Comparison of ENCODE assay signal across 9 cellular contexts in the genomic region with DNA sequence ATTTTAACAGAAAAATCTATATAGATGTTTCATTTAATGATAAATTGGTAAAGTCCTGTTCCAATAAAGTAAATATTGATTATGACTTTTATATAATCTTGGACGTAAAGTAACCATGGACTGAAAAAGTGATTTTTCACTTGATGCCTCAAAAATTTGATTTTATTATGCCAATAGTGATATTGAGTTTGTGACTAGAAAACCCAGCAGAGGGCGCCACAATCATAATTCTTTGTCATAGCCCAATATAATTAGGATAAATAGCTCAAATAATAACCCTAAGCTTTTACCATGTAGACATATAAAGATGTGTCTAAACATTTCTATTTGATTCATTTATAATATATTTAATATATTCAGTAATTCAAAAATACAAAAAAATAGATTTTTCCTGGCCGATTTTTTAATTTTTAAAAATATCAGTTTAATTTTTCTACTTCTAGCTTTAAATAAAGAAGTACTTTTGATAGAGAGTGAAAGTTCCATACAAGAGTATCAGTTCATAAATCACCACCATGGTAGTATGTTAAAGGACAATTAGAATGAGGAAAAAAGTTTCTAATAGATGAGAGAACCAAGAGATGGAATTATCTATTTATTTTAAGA. TPM values are rescaled to one million over a fixed set of nuclear protein-coding genes. Genes with fewer than 3 reads are reported as not detected.
DNase-seq lines count a peak whose midpoint lies in the region; ATAC-seq and TF ChIP-seq lines count a peak whose summit lies in the region.
"Had no signal": no experiment of that assay in that cellular context is flagged by ENCODE, and none has a peak within 500 bp of the region (broad histone marks: within the 10 kb centered on the region; RNA-seq: fewer than 3 reads in every experiment).

No MANE protein-coding gene starts in this region.

- POLR2A ChIA-PET in naive thymus-derived CD4-positive, alpha-beta T cell (lab: Charles Lee): interaction anchor here (0.6 to 1.2 kb wide), 3 partner anchors 9 to 520 kb away, joined by 3 read pairs; no protein-coding TSS in a partner anchor

- H3K4me1 Mint-ChIP-seq in naive thymus-derived CD4-positive, alpha-beta T cell: peaks cover 0 to 19% (median 10%) of the 10 kb centered on the region in 7 donors

- peaks cover 0 to 10% (median 0%) of the 10 kb centered on the region in 11 donors for H3K9me3 Mint-ChIP-seq in naive thymus-derived CD4-positive, alpha-beta T cell
- H3K9me3 Mint-ChIP-seq: central memory CD8-positive, alpha-beta T cell had no signal

- no peak overlapping the region for H3K4me3 ChIP-seq in WERI-Rb-1 (ENCODE audit: low read depth, low read length)
- H3K4me3 ChIP-seq in naive thymus-derived CD4-positive, alpha-beta T cell (ENCODE audit: low read length): no peak overlapping the region
- no peak overlapping the region for H3K4me3 ChIP-seq in uterus

- peak; percentile 17; the same call in 1 of the 2 replicates for TF ChIP-seq CTCF in WERI-Rb-1 (IDR thresholded peaks at IDR 0.05; ENCODE audit: low read depth, low read length)
- TF ChIP-seq CTCF in uterus (IDR thresholded peaks at IDR 0.05): peak; percentile 20 to 36 (median 26)

- no peaks in the 10 kb centered on the region for H3K9me3 ChIP-seq in WERI-Rb-1 (ENCODE audit: severe bottlenecking)
- H3K9me3 ChIP-seq in naive thymus-derived CD4-positive, alpha-beta T cell (ENCODE audit: control insufficient read depth in 2 of 3, low read length in 3 of 3): no peaks in the 10 kb centered on the region
- no peaks in the 10 kb centered on the region for H3K9me3 ChIP-seq in uterus

- H3K27me3 Mint-ChIP-seq in naive thymus-derived CD4-positive, alpha-beta T cell: no peaks in the 10 kb centered on the region
- H3K27me3 Mint-ChIP-seq: central memory CD8-positive, alpha-beta T cell had no signal

- no peak overlapping the region for H3K4me3 Mint-ChIP-seq in naive thymus-derived CD4-positive, alpha-beta T cell
- H3K4me3 Mint-ChIP-seq: central memory CD8-positive, alpha-beta T cell had no signal

- CTCF ChIA-PET in naive thymus-derived CD4-positive, alpha-beta T cell (lab: Charles Lee): interaction anchor here (0.6 to 1.5 kb wide), 9 partner anchors 9 to 563 kb away, joined by 3 to 4 read pairs (median 3); a partner anchor contains a TSS

- no peak overlapping the region for H3K27ac ChIP-seq in WERI-Rb-1
- H3K27ac ChIP-seq in naive thymus-derived CD4-positive, alpha-beta T cell (ENCODE audit: low read depth, low read length): no peak overlapping the region
- H3K27ac ChIP-seq in uterus: no peak overlapping the region

- no peaks in the 10 kb centered on the region for H3K36me3 ChIP-seq in WERI-Rb-1
- no peaks in the 10 kb centered on the region for H3K36me3 ChIP-seq in naive thymus-derived CD4-positive, alpha-beta T cell (ENCODE audit: control insufficient read depth in 2 of 3, insufficient read depth in 3 of 3, low read length in 3 of 3)
- H3K36me3 ChIP-seq in uterus: peaks cover 0 to 3% of the 10 kb centered on the region in 2 donors

- H3K27ac Mint-ChIP-seq in naive thymus-derived CD4-positive, alpha-beta T cell: no peak overlapping the region

- no peaks in the 10 kb centered on the region for H3K27me3 ChIP-seq in WERI-Rb-1 (ENCODE audit: insufficient read depth, low read depth, severe bottlenecking)
- H3K27me3 ChIP-seq in naive thymus-derived CD4-positive, alpha-beta T cell (ENCODE audit: control insufficient read depth in 2 of 2, insufficient read depth in 2 of 2, low read length in 2 of 2): no peaks in the 10 kb centered on the region
- no peaks in the 10 kb centered on the region for H3K27me3 ChIP-seq in uterus

- no peak for TF ChIP-seq POLR2A in uterus (IDR thresholded peaks at IDR 0.05)

- H3K4me1 ChIP-seq in naive thymus-derived CD4-positive, alpha-beta T cell (ENCODE audit: control insufficient read depth in 2 of 2, insufficient read depth in 2 of 2, low read length in 2 of 2): no peaks in the 10 kb centered on the region
- H3K4me1 ChIP-seq in uterus: no peaks in the 10 kb centered on the region

- DNase-seq in NCI-H187 (lab: John Stamatoyannopoulos, UW): peak; percentile 9 to 19
- DNase-seq in NCI-H187 treated with DMSO at 0.1 percent for 48 hours (lab: John Stamatoyannopoulos, UW): no peak
- DNase-seq in NCI-H146 (lab: John Stamatoyannopoulos, UW): peak; percentile 41
- peak; percentile 58 for DNase-seq in WERI-Rb-1
- DNase-seq in effector CD4-positive, alpha-beta T cell: peak; percentile 37
- DNase-seq in naive thymus-derived CD4-positive, alpha-beta T cell: peak in 7 of 9 donors; percentile 10 to 34 (median 23)
- peak in 1 of 2 donors; percentile 20 for DNase-seq in uterus

- H3K36me3 Mint-ChIP-seq in naive thymus-derived CD4-positive, alpha-beta T cell: peaks cover 1 to 21% (median 11%) of the 10 kb centered on the region in 5 donors

- ATAC-seq in naive thymus-derived CD4-positive, alpha-beta T cell: no peak
- ATAC-seq in HG03354 (IDR thresholded peaks at IDR 0.05; ENCODE audit: poor library complexity, severe bottlenecking, unreplicated experiment): no peak

- intact Hi-C loops in naive thymus-derived CD4-positive, alpha-beta T cell (cut with micrococcal nuclease): loop anchor here (1.0 to 2.0 kb wide), 2 partner anchors 30 to 563 kb away; no protein-coding TSS in a partner anchor
- intact Hi-C loops in uterus (cut with DNase I; ENCODE audit: low total_unique reads): no loop called here

RNA-seq across cellular contexts. Expression of a gene that starts 30.7 kb away (rescaled TPM):
- 10 to 100 TPM; 11.1 to 20.8 (median 18.7) TPM for total RNA-seq in naive thymus-derived CD4-positive, alpha-beta T cell
- polyA plus RNA-seq in naive thymus-derived CD4-positive, alpha-beta T cell: 10 to 100 TPM; 15.1 to 17.7 TPM
- total RNA-seq in uterus: 10 to 100 TPM in 2 of 4 donors, 1 to 10 TPM in 2; 2.9 to 18.8 (median 11.2) TPM

RNA-seq across cellular contexts. Expression of a gene that starts 31.1 kb away (rescaled TPM):
- total RNA-seq in naive thymus-derived CD4-positive, alpha-beta T cell: 10 to 100 TPM; 22.0 to 41.9 (median 28.5) TPM
- polyA plus RNA-seq in naive thymus-derived CD4-positive, alpha-beta T cell: 10 to 100 TPM; 16.8 to 23.8 TPM
- total RNA-seq in uterus: 100 to 1,000 TPM in 1 of 4 donors, 10 to 100 TPM in 3; 40.9 to 101 (median 61.1) TPM
